In genomic region chr7:37916673-37917660, GRCh38 we compare ENCODE assay signal across 8 cellular contexts. TPM values are rescaled to one million over a fixed set of nuclear protein-coding genes. Genes with fewer than 3 reads are reported as not detected.
DNase-seq lines count a peak whose midpoint lies in the region; ATAC-seq and TF ChIP-seq lines count a peak whose summit lies in the region.

Gene SFRP4, minus strand, starts transcription at chr7:37916817. Its CDS starts 280 bp downstream, at chr7:37916537.

- H3K4me3 Mint-ChIP-seq in stimulated activated naive B cell treated with anti-CD40 and anti-IgM and Interleukin-4, amounts not matched to agents 10 μg/mL and 1 μg/mL and 100 μg/mL, for 72 hours, result peak within 1 kb of the TSS; percentile 39 to 74

- no peaks in the 10 kb centered on the region for H3F3A ChIP-seq in PC-9 (ENCODE audit: insufficient read depth, low read depth)

- peaks cover 21 to 41% of the 10 kb centered on the region in 2 donors for H3K4me1 Mint-ChIP-seq in stimulated activated naive B cell treated with anti-CD40 and anti-IgM and Interleukin-4, amounts not matched to agents 10 μg/mL and 1 μg/mL and 100 μg/mL, for 72 hours

- no peaks in the 10 kb centered on the region for H3K36me3 Mint-ChIP-seq in stimulated activated naive B cell treated with anti-CD40 and anti-IgM and Interleukin-4, amounts not matched to agents 10 μg/mL and 1 μg/mL and 100 μg/mL, for 72 hours

- no peaks in the 10 kb centered on the region for H4K20me1 ChIP-seq in PC-9 (ENCODE audit: insufficient read depth)

- H3K36me3 ChIP-seq in PC-9 (ENCODE audit: low read depth), result no peaks in the 10 kb centered on the region

- CTCF ChIA-PET in AG04449 (lab: Yijun Ruan, JAX), result interaction anchor here (0.9 to 5.8 kb wide), 8 partner anchors 11 to 451 kb away, joined by 3 to 46 read pairs (median 4); no protein-coding TSS in a partner anchor
- CTCF ChIA-PET in PC-9 (lab: Charles Lee), result no interaction called here

- H3K27ac ChIP-seq in PC-9 (no peak within 1 kb of the TSS), coronary artery (peak within 1 kb of the TSS; percentile 84 to 89)

- peak within 1 kb of the TSS; percentile 85 for H3K27ac Mint-ChIP-seq in stimulated activated naive B cell treated with anti-CD40 and anti-IgM and Interleukin-4, amounts not matched to agents 10 μg/mL and 1 μg/mL and 100 μg/mL, for 72 hours

- intact Hi-C loops in PC-9 (cut with micrococcal nuclease; ENCODE audit: unreplicated experiment), result loop anchor here (5.0 kb wide), 1 partner anchor 305 kb away; no protein-coding TSS in a partner anchor

- no TSS peak for BruUV-seq in PC-9 (replicated peaks; lab: Mats Ljungman, UMichigan)

- ATAC-seq in stimulated activated naive B cell treated with anti-CD40 and anti-IgM and Interleukin-4, amounts not matched to agents 10 μg/mL and 1 μg/mL and 100 μg/mL, for 72 hours (replicated peaks), result peak in 1 of 2 donors; percentile 34

- H3K27me3 Mint-ChIP-seq in stimulated activated naive B cell treated with anti-CD40 and anti-IgM and Interleukin-4, amounts not matched to agents 10 μg/mL and 1 μg/mL and 100 μg/mL, for 72 hours, result peaks cover 60 to 68% of the 10 kb centered on the region in 2 donors

- H3K9me2 ChIP-seq in PC-9 (ENCODE audit: insufficient read depth), result no peaks in the 10 kb centered on the region

- 0 out of 2 replicates have a peak, but pooled peaks cover 5% of the 10 kb centered on the region for H3K4me1 ChIP-seq in PC-9 (replicated peaks; ENCODE audit: insufficient read depth)

- H3K9me3 ChIP-seq in PC-9 (ENCODE audit: insufficient read depth, low read depth), result no peaks in the 10 kb centered on the region

- DNase-seq in AG04449 (ENCODE audit: low read depth, low spot score) (no peak), HK-2 (ENCODE audit: unreplicated experiment) (peak; percentile 51), PC-9 (peak; percentile 14 to 43), coronary artery (ENCODE audit: low spot score) (peak; percentile 86), kidney tubule cell (ENCODE audit: low spot score) (peak; percentile 76), NCI-H187 (lab: John Stamatoyannopoulos, UW) (no peak)
- DNase-seq in stimulated activated naive B cell treated with anti-CD40 and anti-IgM and Interleukin-4, amounts not matched to agents 10 μg/mL and 1 μg/mL and 100 μg/mL, for 72 hours, result no peak

- 0 out of 2 replicates have a peak, but pooled peaks cover 2% of the 10 kb centered on the region for H3K79me2 ChIP-seq in PC-9 (ENCODE audit: low read depth)

- H2AFZ ChIP-seq in PC-9, result no peak within 1 kb of the TSS

- no peaks in the 10 kb centered on the region for H3K27me3 ChIP-seq in PC-9 (ENCODE audit: insufficient read depth, low read depth)

- no peak within 1 kb of the TSS for H3K4me2 ChIP-seq in PC-9

- no peaks in the 10 kb centered on the region for H3K9me3 Mint-ChIP-seq in stimulated activated naive B cell treated with anti-CD40 and anti-IgM and Interleukin-4, amounts not matched to agents 10 μg/mL and 1 μg/mL and 100 μg/mL, for 72 hours

- POLR2A ChIA-PET in AG04449 (lab: Yijun Ruan, JAX), result interaction anchor here (0.7 to 1.0 kb wide), 2 partner anchors 9 to 14 kb away, joined by 4 read pairs; no protein-coding TSS in a partner anchor
- POLR2A ChIA-PET in PC-9 (lab: Charles Lee; ENCODE audit: unreplicated experiment), result interaction anchor here (0.6 kb wide), 1 partner anchor 747 kb away, joined by 5 read pairs; no protein-coding TSS in a partner anchor

- H3K4me3 ChIP-seq in AG04449 (ENCODE audit: low read depth, low read length) (peak within 1 kb of the TSS; percentile 55), GM12875 (ENCODE audit: low read depth, low read length) (no peak within 1 kb of the TSS), PC-9 (no peak within 1 kb of the TSS), coronary artery (peak within 1 kb of the TSS; percentile 76)

- peak; percentile 63 for TF ChIP-seq CTCF in AG04449 (IDR thresholded peaks at IDR 0.05; ENCODE audit: insufficient read depth, low read length, missing control alignments)
- peak; percentile 66 for TF ChIP-seq CTCF in GM12875 (IDR thresholded peaks at IDR 0.05; ENCODE audit: borderline replicate concordance, insufficient read depth, low read depth, low read length)
- TF ChIP-seq CTCF in PC-9 (conservative IDR thresholded peaks at IDR 0.05), result peak; percentile 75
- TF ChIP-seq CTCF in coronary artery (IDR thresholded peaks at IDR 0.05), result peak; percentile 56

RNA-seq across cellular contexts. Expression of gene SFRP4, which starts in this region (rescaled TPM):
- total RNA-seq in PC-9 (2021), result not detected in 2 replicates

Comparison
In these comparisons a context has a peak if more than half of its experiments do, and no peak if none do; other contexts are left out.
1. Peak in DNase-seq in PC-9; RNA of the gene not detected or under 1 TPM.
2. DNase-seq: peak in HK-2 (single experiment), coronary artery (single experiment) and kidney tubule cell (single experiment); none in AG04449 (single experiment), stimulated activated naive B cell treated with anti-CD40 and anti-IgM and Interleukin-4, amounts not matched to agents 10 μg/mL and 1 μg/mL and 100 μg/mL, for 72 hours (single experiment) and NCI-H187 (0 of 2).
3. H3K4me3 ChIP-seq: peak in AG04449 (single experiment) and coronary artery (single experiment); none in GM12875 (single experiment) and PC-9 (single experiment).
4. Peak in every context shown above with its lines, with median percentiles within 50 percentile points of each other: CTCF ChIP-seq.